In genomic region chr6:158694913-158695312, GRCh38 we compare ENCODE assay signal across 26 cellular contexts.
"Had no signal": no experiment of that assay in that cellular context is flagged by ENCODE, and none has a peak within 500 bp of the region (broad histone marks: within the 10 kb centered on the region; RNA-seq: fewer than 3 reads in every experiment).

No MANE protein-coding gene starts in this region.

- H3K4me1 ChIP-seq: adrenal gland, Peyer's patch, SJSA1 had no signal

- H3K27me3 ChIP-seq: adrenal gland, Peyer's patch, SJSA1 had no signal

- H3K4me3 ChIP-seq: adrenal gland, Peyer's patch, SJSA1 had no signal

- H3K9me3 Mint-ChIP-seq: activated naive CD4-positive, alpha-beta T cell treated with anti-CD3 and anti-CD28 coated beads for 36 hours; activated T-cell treated with anti-CD3 and anti-CD28 coated beads, Interleukin-2, amount 50 U/mL, for 4 hours had no signal

- H3K36me3 ChIP-seq: adrenal gland, Peyer's patch had no signal

- DNase-seq: activated CD4-positive, alpha-beta T cell treated with anti-CD3 and anti-CD28 coated beads for 48 hours; activated CD4-positive, alpha-beta T cell treated with anti-CD3 and anti-CD28 coated beads, Interleukin-2, amount 50 U/mL, for 4 hours; activated CD4-positive, CD25-positive, alpha-beta regulatory T cell treated with anti-CD3 and anti-CD28 coated beads, Interleukin-2, amount 50 U/mL, for 72 hours; activated CD8-positive, alpha-beta T cell treated with anti-CD3 and anti-CD28 coated beads, Interleukin-2, amount 10 ng/mL, durations not matched to agents 7 days and 5 days; activated gamma-delta T cell; activated naive CD4-positive, alpha-beta T cell treated with anti-CD3 and anti-CD28 coated beads for 36 hours; activated T-cell treated with anti-CD3 and anti-CD28 coated beads, Interleukin-2, amount 50 U/mL, for 4 hours; anterior cingulate cortex; cerebellar nuclear complex; MV-4-11; NCI-H1092 treated with DMSO at 0.1 percent for 48 hours; NCI-H1417 treated with DMSO at 0.1 percent for 48 hours; NCI-H1694; NCI-H2029; NCI-H510A treated with DMSO at 0.1 percent for 48 hours; Peyer's patch; Right ventricle myocardium superior; T-helper 17 cell; T-helper 9 cell had no signal

- H3K27ac Mint-ChIP-seq: activated CD8-positive, alpha-beta T cell treated with anti-CD3 and anti-CD28 coated beads, Interleukin-2, amount 10 ng/mL, durations not matched to agents 7 days and 5 days; activated naive CD4-positive, alpha-beta T cell treated with anti-CD3 and anti-CD28 coated beads for 36 hours; activated naive CD8-positive, alpha-beta T cell; T-helper 17 cell; WTC11 had no signal

- H3K4me3 Mint-ChIP-seq: activated CD8-positive, alpha-beta T cell treated with anti-CD3 and anti-CD28 coated beads, Interleukin-2, amount 10 ng/mL, durations not matched to agents 7 days and 5 days; activated naive CD4-positive, alpha-beta T cell treated with anti-CD3 and anti-CD28 coated beads for 36 hours; activated naive CD8-positive, alpha-beta T cell; activated T-cell treated with anti-CD3 and anti-CD28 coated beads, Interleukin-2, amount 50 U/mL, for 4 hours; T-helper 17 cell; WTC11 had no signal

- H3K27ac ChIP-seq: adrenal gland, KMS-11, Peyer's patch, RWPE1, SJSA1 had no signal

- H3K4me2 ChIP-seq: KMS-11 had no signal

- H3K36me3 Mint-ChIP-seq: WTC11 had no signal

- H3K4me1 Mint-ChIP-seq: WTC11 had no signal

- H3K9ac ChIP-seq: KMS-11 had no signal

- H3K27me3 Mint-ChIP-seq: activated naive CD8-positive, alpha-beta T cell; T-helper 17 cell had no signal

- ATAC-seq: activated CD8-positive, alpha-beta T cell treated with anti-CD3 and anti-CD28 coated beads, Interleukin-2, amount 10 ng/mL, durations not matched to agents 7 days and 5 days; activated T-cell treated with anti-CD3 and anti-CD28 coated beads, Interleukin-2, amount 50 U/mL, for 4 hours; SK-N-SH treated with all-trans-retinoic acid at 6 μM for 48 hours; T-helper 17 cell; WTC11 had no signal

- H3K9me3 ChIP-seq: adrenal gland, Peyer's patch, SJSA1 had no signal
